11 cellular contexts compared by ENCODE assay signal in genomic region chr1:226786550-226786949, GRCh38. TPM values are rescaled to one million over a fixed set of nuclear protein-coding genes. Genes with fewer than 3 reads are reported as not detected.
DNase-seq lines count a peak whose midpoint lies in the region; ATAC-seq and TF ChIP-seq lines count a peak whose summit lies in the region.
"Had no signal": no experiment of that assay in that cellular context is flagged by ENCODE, and none has a peak within 500 bp of the region (broad histone marks: within the 10 kb centered on the region; RNA-seq: fewer than 3 reads in every experiment).

No MANE protein-coding gene starts in this region.

- H3K27me3 ChIP-seq in foreskin keratinocyte: peaks cover 14% of the 10 kb centered on the region

- no peak for TF ChIP-seq CTCF in foreskin keratinocyte (conservative IDR thresholded peaks at IDR 0.05)

- H3K27ac ChIP-seq in angular gyrus (ENCODE audit: low read depth, low read length): peak overlapping the region; percentile 56
- H3K27ac ChIP-seq in foreskin keratinocyte: no peak overlapping the region
- H3K27ac ChIP-seq: thoracic aorta had no signal

- ATAC-seq in GM18499 (IDR thresholded peaks at IDR 0.05; ENCODE audit: insufficient read depth, unreplicated experiment): peak; percentile 75
- ATAC-seq in GM19463 (IDR thresholded peaks at IDR 0.05; ENCODE audit: unreplicated experiment): peak; percentile 86
- ATAC-seq in HG02870 (IDR thresholded peaks at IDR 0.05; ENCODE audit: unreplicated experiment): peak; percentile 90
- no peak for ATAC-seq in foreskin keratinocyte
- ATAC-seq in HG03280 (IDR thresholded peaks at IDR 0.05; ENCODE audit: unreplicated experiment): no peak
- no peak for ATAC-seq in HG03439 (IDR thresholded peaks at IDR 0.05; ENCODE audit: unreplicated experiment)

- DNase-seq in foreskin keratinocyte (no peak), GOT3 (lab: John Stamatoyannopoulos, UW) (no peak)
- DNase-seq: activated T-cell treated with anti-CD3 and anti-CD28 coated beads, Interleukin-2, amount 50 U/mL, for 1 hour; GF-D8 had no signal

- H3K4me1 ChIP-seq in foreskin keratinocyte: no peaks in the 10 kb centered on the region

RNA-seq across cellular contexts. Expression of gene ITPKB, which starts 47.5 kb away (rescaled TPM):
- 11.7 and 11.9 TPM in 2 replicates for total RNA-seq in foreskin keratinocyte
- polyA plus RNA-seq in foreskin keratinocyte: 3.5 and 3.9 TPM in 2 replicates

Comparison
In these comparisons a context has a peak if more than half of its experiments do, and no peak if none do; other contexts are left out.
1. ATAC-seq: peak in GM18499 (single experiment), GM19463 (single experiment) and HG02870 (single experiment); none in foreskin keratinocyte (single experiment), HG03280 (single experiment) and HG03439 (single experiment).